In the genomic region with DNA sequence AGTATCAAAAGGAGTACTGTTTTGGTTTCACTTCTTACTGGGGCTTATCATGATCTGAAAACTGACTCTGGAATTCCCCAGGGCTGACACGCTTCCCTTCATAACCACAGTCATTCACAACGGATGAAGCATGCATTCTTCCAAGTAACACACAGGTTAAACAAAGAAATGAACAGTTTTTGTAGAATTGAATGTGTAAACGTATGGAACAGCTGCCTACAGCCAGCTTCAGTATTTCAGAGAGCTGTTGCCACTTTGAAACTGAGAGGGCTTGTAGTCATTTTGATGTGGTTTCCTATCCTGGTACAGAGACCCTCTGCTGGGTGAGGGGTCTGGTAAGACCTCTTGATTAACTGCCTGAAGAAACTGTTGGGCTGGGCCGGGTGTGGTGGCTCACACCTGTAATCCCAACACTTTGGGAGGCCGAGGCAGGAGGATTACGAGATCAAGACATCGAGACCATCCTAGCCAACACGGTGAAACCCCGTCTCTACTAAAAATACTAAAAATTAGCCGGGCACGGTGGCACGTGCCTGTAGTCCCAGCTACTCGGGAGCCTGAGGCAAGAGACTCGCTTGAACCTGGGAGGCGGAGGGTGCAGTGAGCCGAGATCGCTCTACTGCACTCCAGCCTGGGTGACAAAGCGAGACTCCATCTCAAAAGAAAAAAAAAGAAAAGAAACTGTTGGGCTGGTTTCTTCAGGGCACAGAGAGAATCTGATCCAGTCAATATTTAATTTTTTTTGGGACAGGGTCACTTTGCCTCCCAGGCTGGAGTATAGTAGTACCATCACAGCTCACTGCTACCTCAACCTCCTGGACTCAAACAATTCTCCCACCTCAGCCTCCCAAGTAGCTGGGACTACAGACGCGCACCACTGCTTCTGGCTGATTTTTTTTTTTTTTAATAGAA, we compare ENCODE assay signal across 8 cellular contexts. TPM values are rescaled to one million over a fixed set of nuclear protein-coding genes. Genes with fewer than 3 reads are reported as not detected.
A peak's percentile ranks its signal among the peaks of the same experiment; 100 is the strongest.
DNase-seq lines count a peak whose midpoint lies in the region; ATAC-seq, FAIRE-seq and TF ChIP-seq lines count a peak whose summit lies in the region.

No MANE protein-coding gene starts in this region.

- H3K9ac ChIP-seq in SK-N-MC (ENCODE audit: insufficient read length) = peak overlapping the region; percentile 20
- peak overlapping the region in 1 of 2 experiments; percentile 42; a peak in 2 of 4 replicates for H3K9ac ChIP-seq in K562 (ENCODE audit: insufficient read depth in 1 of 2, low read depth in 2 of 2, low read length in 2 of 2)

- H2AFZ ChIP-seq in K562 (ENCODE audit: low read depth, low read length) = no peak overlapping the region

- H3K36me3 ChIP-seq in SK-N-MC (ENCODE audit: insufficient read depth, low read length) (no peaks in the 10 kb centered on the region), K562 (ENCODE audit: control insufficient read depth, insufficient read depth, low read length) (no peaks in the 10 kb centered on the region; the same call in 2 of the 3 replicates)

- peak overlapping the region in 9 of 10 donors; percentile 9 to 72 (median 54) for H3K4me3 Mint-ChIP-seq in naive thymus-derived CD8-positive, alpha-beta T cell

- CTCF ChIA-PET in K562 (lab: Yijun Ruan, JAX; ENCODE audit: low intra/inter-chr PET ratio) = no interaction called here

- H3K27ac ChIP-seq in SK-N-MC (peak overlapping the region; percentile 69), K562 (ENCODE audit: extremely low read depth, low read depth, low read length) (peak overlapping the region; percentile 47)

- no peaks in the 10 kb centered on the region for H3K36me3 Mint-ChIP-seq in naive thymus-derived CD8-positive, alpha-beta T cell

- no TSS peak for BruUV-seq in K562 (replicated peaks; lab: Mats Ljungman, UMichigan)

- peaks cover 79% of the 10 kb centered on the region for H3K79me2 ChIP-seq in K562 (ENCODE audit: control insufficient read depth, insufficient read depth, low read length)

- TF ChIP-seq CTCF in K562 (IDR thresholded peaks at IDR 0.05 in 2 of 3, conservative IDR thresholded peaks at IDR 0.05 in 1 of 3; ENCODE audit: insufficient read depth in 2 of 3, low read depth in 1 of 3, low read length in 3 of 3) = no peak

- H3K9me1 ChIP-seq in K562 (ENCODE audit: control insufficient read depth, insufficient read depth, low read length) = no peaks in the 10 kb centered on the region

- peak; percentile 83 for DNase-seq in COLO829 (ENCODE audit: low spot score)
- DNase-seq in HCEC 1CT = peak; percentile 85
- DNase-seq in SK-N-MC (ENCODE audit: low read depth, low spot score) = peak; percentile 44
- DNase-seq in K562 (ENCODE audit: extremely low read depth in 1 of 4, low spot score in 3 of 4) = peak in 2 of 4 experiments; percentile 19 to 51
- DNase-seq in naive thymus-derived CD8-positive, alpha-beta T cell = peak in 6 of 10 donors; percentile 37 to 67 (median 52)
- DNase-seq in NCI-H2227 (lab: John Stamatoyannopoulos, UW; ENCODE audit: unreplicated experiment) = no peak
- no peak for DNase-seq in cerebellar nuclear complex (lab: John Stamatoyannopoulos, UW)
- DNase-seq in NCI-H1930 (lab: John Stamatoyannopoulos, UW) = no peak

- ATAC-seq in K562 = no peak
- ATAC-seq in naive thymus-derived CD8-positive, alpha-beta T cell = peak; percentile 37 to 74

- no peaks in the 10 kb centered on the region for H3K27me3 Mint-ChIP-seq in naive thymus-derived CD8-positive, alpha-beta T cell

- in situ Hi-C loops in K562 (cut with MboI) = no loop called here

- H3K9me3 ChIP-seq in SK-N-MC (ENCODE audit: low read depth, low read length) (no peaks in the 10 kb centered on the region), K562 (replicated peaks; ENCODE audit: control insufficient read depth, insufficient read depth, low read depth, low read length) (no peaks in the 10 kb centered on the region)

- peaks cover 0 to 3% (median 0%) of the 10 kb centered on the region in 9 donors for H3K9me3 Mint-ChIP-seq in naive thymus-derived CD8-positive, alpha-beta T cell

- POLR2A ChIA-PET in K562 (lab: Yijun Ruan, JAX) = interaction anchor here (0.7 to 5.7 kb wide), 10 partner anchors 10 to 264 kb away, joined by 3 to 27 read pairs (median 4); partner anchors contain the start of gene CBX3
- POLR2A ChIA-PET in naive thymus-derived CD8-positive, alpha-beta T cell (lab: Charles Lee) = interaction anchor here (0.8 to 2.2 kb wide), 7 partner anchors 11 to 43 kb away, joined by 3 to 8 read pairs (median 4); partner anchors contain the start of gene HNRNPA2B1

- no peak for TF ChIP-seq RAD21 in K562 (CRISPR knock-in tag; conservative IDR thresholded peaks at IDR 0.05 in 1 of 2, IDR thresholded peaks at IDR 0.05 in 1 of 2)

- TF ChIP-seq EP300 in K562 (IDR thresholded peaks at IDR 0.05; ENCODE audit: low read length) = peak; percentile 11; the same call in 1 of the 2 replicates

- WGBS in K562 (ENCODE audit: insufficient coverage, low coverage, missing lambda C conversion rate) = 57% methylated on average over 19 of the region's 20 CpGs

- H3K4me3 ChIP-seq in SK-N-MC = peak overlapping the region; percentile 70
- no peak overlapping the region for H3K4me3 ChIP-seq in K562

- H3K4me1 ChIP-seq in K562 (replicated peaks in 1 of 2; ENCODE audit: control insufficient read depth in 2 of 2, insufficient read depth in 2 of 2, low read length in 2 of 2) = peaks cover 27 to 42% of the 10 kb centered on the region in 2 experiments

- H3K4me1 Mint-ChIP-seq in naive thymus-derived CD8-positive, alpha-beta T cell = peaks cover 24 to 65% (median 44%) of the 10 kb centered on the region in 4 donors

- intact Hi-C loops in K562 (cut with micrococcal nuclease) = no loop called here

- H3K27ac Mint-ChIP-seq in naive thymus-derived CD8-positive, alpha-beta T cell = peak overlapping the region; percentile 5 to 91 (median 74)

- H3K27me3 ChIP-seq in K562 (ENCODE audit: control insufficient read depth in 2 of 2, insufficient read depth in 2 of 2, low read length in 2 of 2) = no peaks in the 10 kb centered on the region

- FAIRE-seq in K562 (lab: Jason Lieb, UNC) = no peak

- H3K4me2 ChIP-seq in K562 (ENCODE audit: insufficient read depth, low read length) = peak overlapping the region; percentile 60

- peaks cover 11% of the 10 kb centered on the region; the same call in 1 of the 2 replicates for H4K20me1 ChIP-seq in K562 (replicated peaks; ENCODE audit: control insufficient read depth, insufficient read depth, low read length)

- TF ChIP-seq POLR2A in K562 (conservative IDR thresholded peaks at IDR 0.05) = no peak

RNA-seq across cellular contexts. Expression of gene NFE2L3, which starts 4.7 kb away (rescaled TPM):
- 6.9 and 15.2 TPM in 2 replicates for total RNA-seq in K562 (2011; cell fraction: chromatin; rRNA removed; ENCODE audit: low replicate concordance)
- total RNA-seq in K562 (2011; cell fraction: nucleolus; rRNA removed) = 7.7 and 8.9 TPM in 2 replicates
- 12.5 and 15.0 TPM in 2 replicates for total RNA-seq in K562 (2011; cell fraction: nucleoplasm; rRNA removed)
- total RNA-seq in K562 (2014; rRNA removed) (9.1 and 14.1 TPM in 2 replicates), K562 (2014; rRNA removed; fragmentation: Illumina TruSeq; extraction: Trizol) (16.2 and 17.0 TPM in 2 replicates), K562 (2015; rRNA removed; fragmentation: Illumina TruSeq; extraction: Trizol) (14.3 and 15.2 TPM in 2 replicates), K562 (2021) (11.8 and 12.2 TPM in 2 replicates)
- polyA plus RNA-seq in K562 (2011; rRNA removed) (12.4 and 13.7 TPM in 2 replicates), K562 (2014; fragmentation: Illumina TruSeq; extraction: Trizol) (14.4 and 16.9 TPM in 2 replicates), K562 (2014; fragmentation: Nextera tagmentation; extraction: Ambion mirVana) (1 to 10 TPM; 2.9 to 4.8 TPM), K562 (2014; rRNA removed) (9.5 and 10.7 TPM in 2 replicates)
- polyA plus RNA-seq in K562 (2011; cell fraction: cytosol; rRNA removed) = 4.6 and 7.2 TPM in 2 replicates
- 3.7 and 7.1 TPM in 2 replicates for polyA plus RNA-seq in K562 (2011; cell fraction: nucleus; rRNA removed)
- polyA plus RNA-seq in K562 (2012) = 7.3 and 11.7 TPM in 2 replicates
- polyA minus RNA-seq in K562 (2011; rRNA and poly(A)+ RNA removed) = 14.4 and 20.7 TPM in 2 replicates
- 3.3 and 5.5 TPM in 2 replicates for polyA minus RNA-seq in K562 (2011; cell fraction: cytosol; rRNA and poly(A)+ RNA removed)
- 4.0 and 13.1 TPM in 2 replicates for polyA minus RNA-seq in K562 (2011; cell fraction: nucleus; rRNA and poly(A)+ RNA removed)
- total RNA-seq in naive thymus-derived CD8-positive, alpha-beta T cell = 1 to 10 TPM; 2.1 to 3.6 TPM
- polyA plus RNA-seq in naive thymus-derived CD8-positive, alpha-beta T cell = 1 to 10 TPM; 1.4 to 4.3 (median 2.9) TPM

RNA-seq across cellular contexts. Expression of gene HNRNPA2B1, which starts 43.8 kb away (rescaled TPM):
- total RNA-seq in K562 (2011; cell fraction: chromatin; rRNA removed; ENCODE audit: low replicate concordance) = 193 and 905 TPM in 2 replicates
- total RNA-seq in K562 (2011; cell fraction: nucleolus; rRNA removed) = 107 and 139 TPM in 2 replicates
- 296 and 406 TPM in 2 replicates for total RNA-seq in K562 (2011; cell fraction: nucleoplasm; rRNA removed)
- total RNA-seq in K562 (2014; rRNA removed) = 604 and 630 TPM in 2 replicates
- 728 and 855 TPM in 2 replicates for total RNA-seq in K562 (2014; rRNA removed; fragmentation: Illumina TruSeq; extraction: Trizol)
- total RNA-seq in K562 (2015; rRNA removed; fragmentation: Illumina TruSeq; extraction: Trizol) = 730 and 803 TPM in 2 replicates
- total RNA-seq in K562 (2021) = 707 and 876 TPM in 2 replicates
- 466 and 782 TPM in 2 replicates for polyA plus RNA-seq in K562 (2011; rRNA removed)
- polyA plus RNA-seq in K562 (2011; cell fraction: cytosol; rRNA removed) = 112 and 259 TPM in 2 replicates
- polyA plus RNA-seq in K562 (2011; cell fraction: nucleus; rRNA removed) = 299 and 394 TPM in 2 replicates
- polyA plus RNA-seq in K562 (2012) = 752 and 1,692 TPM in 2 replicates
- 1,478 and 1,489 TPM in 2 replicates for polyA plus RNA-seq in K562 (2014; fragmentation: Illumina TruSeq; extraction: Trizol)
- polyA plus RNA-seq in K562 (2014; fragmentation: Nextera tagmentation; extraction: Ambion mirVana) = 1,000 to 10,000 TPM in 1 of 2 experiments, 100 to 1,000 TPM in 1; 865 to 1,390 TPM
- 1,850 and 1,989 TPM in 2 replicates for polyA plus RNA-seq in K562 (2014; rRNA removed)
- 654 and 757 TPM in 2 replicates for polyA minus RNA-seq in K562 (2011; rRNA and poly(A)+ RNA removed)
- polyA minus RNA-seq in K562 (2011; cell fraction: cytosol; rRNA and poly(A)+ RNA removed) = 230 and 283 TPM in 2 replicates
- 153 and 242 TPM in 2 replicates for polyA minus RNA-seq in K562 (2011; cell fraction: nucleus; rRNA and poly(A)+ RNA removed)
- 100 to 1,000 TPM; 504 to 555 TPM for total RNA-seq in naive thymus-derived CD8-positive, alpha-beta T cell
- 100 to 1,000 TPM; 506 to 789 (median 577) TPM for polyA plus RNA-seq in naive thymus-derived CD8-positive, alpha-beta T cell

RNA-seq across cellular contexts. Expression of gene CBX3, which starts 44.8 kb away (rescaled TPM):
- total RNA-seq in K562 (2011; cell fraction: chromatin; rRNA removed; ENCODE audit: low replicate concordance) = 99.0 and 229 TPM in 2 replicates
- 91.9 and 108 TPM in 2 replicates for total RNA-seq in K562 (2011; cell fraction: nucleolus; rRNA removed)
- total RNA-seq in K562 (2011; cell fraction: nucleoplasm; rRNA removed) = 152 and 198 TPM in 2 replicates
- total RNA-seq in K562 (2014; rRNA removed) (210 and 244 TPM in 2 replicates), K562 (2014; rRNA removed; fragmentation: Illumina TruSeq; extraction: Trizol) (413 and 480 TPM in 2 replicates), K562 (2015; rRNA removed; fragmentation: Illumina TruSeq; extraction: Trizol) (337 and 363 TPM in 2 replicates), K562 (2021) (253 and 256 TPM in 2 replicates)
- polyA plus RNA-seq in K562 (2011; rRNA removed) (293 and 364 TPM in 2 replicates), K562 (2014; fragmentation: Illumina TruSeq; extraction: Trizol) (310 and 328 TPM in 2 replicates), K562 (2014; fragmentation: Nextera tagmentation; extraction: Ambion mirVana) (100 to 1,000 TPM; 198 to 245 TPM), K562 (2014; rRNA removed) (389 and 408 TPM in 2 replicates)
- 75.2 and 113 TPM in 2 replicates for polyA plus RNA-seq in K562 (2011; cell fraction: cytosol; rRNA removed)
- 155 and 212 TPM in 2 replicates for polyA plus RNA-seq in K562 (2011; cell fraction: nucleus; rRNA removed)
- polyA plus RNA-seq in K562 (2012) = 208 and 278 TPM in 2 replicates
- 124 and 155 TPM in 2 replicates for polyA minus RNA-seq in K562 (2011; rRNA and poly(A)+ RNA removed)
- 51.7 and 53.1 TPM in 2 replicates for polyA minus RNA-seq in K562 (2011; cell fraction: cytosol; rRNA and poly(A)+ RNA removed)
- polyA minus RNA-seq in K562 (2011; cell fraction: nucleus; rRNA and poly(A)+ RNA removed) = 135 and 212 TPM in 2 replicates
- total RNA-seq in naive thymus-derived CD8-positive, alpha-beta T cell = 100 to 1,000 TPM; 197 to 205 TPM
- polyA plus RNA-seq in naive thymus-derived CD8-positive, alpha-beta T cell = 100 to 1,000 TPM; 105 to 114 (median 113) TPM

Comparison
In these comparisons a context has a peak if more than half of its experiments do, and no peak if none do; other contexts are left out.
1. DNase-seq: peak in COLO829 (single experiment), HCEC 1CT (single experiment), SK-N-MC (single experiment) and naive thymus-derived CD8-positive, alpha-beta T cell (6 of 10); none in NCI-H2227 (single experiment), cerebellar nuclear complex (0 of 2) and NCI-H1930 (0 of 2).